Comparison of ENCODE assay signal across 8 cellular contexts in genomic region chr2:127701193-127701650, GRCh38. TPM values are rescaled to one million over a fixed set of nuclear protein-coding genes. Genes with fewer than 3 reads are reported as not detected.
A peak's percentile ranks its signal among the peaks of the same experiment; 100 is the strongest.
DNase-seq lines count a peak whose midpoint lies in the region; ATAC-seq, FAIRE-seq and TF ChIP-seq lines count a peak whose summit lies in the region.

TSS of gene SFT2D3 (plus strand) at chr2:127701497. CDS start at chr2:127701529, 32 bp downstream.

- no peaks in the 10 kb centered on the region for H3K4me1 ChIP-seq in BE2C

- FAIRE-seq in GM19239 (lab: Jason Lieb, UNC) = peak; percentile 90

- H3K36me3 ChIP-seq in BE2C = no peaks in the 10 kb centered on the region

- TF ChIP-seq CTCF in BE2C (IDR thresholded peaks at IDR 0.05; ENCODE audit: low read depth, low read length) = no peak

- H3K4me3 ChIP-seq in BE2C (ENCODE audit: low read depth, low read length) = peak within 1 kb of the TSS; percentile 63

- no peaks in the 10 kb centered on the region for H3K27me3 ChIP-seq in BE2C

- peak; percentile 86 for DNase-seq in BE2C
- peak; percentile 94 for DNase-seq in GM19239 (ENCODE audit: insufficient read length, low spot score)
- DNase-seq in NCI-H460 (ENCODE audit: extremely low read depth, low read depth) = peak; percentile 89
- peak; percentile 85 for DNase-seq in activated CD4-positive, alpha-beta T cell treated with anti-CD3 and anti-CD28 coated beads for 1 hour
- peak; percentile 93 for DNase-seq in cerebellum (ENCODE audit: low spot score)
- DNase-seq in kidney tubule cell (ENCODE audit: low spot score) = peak; percentile 95
- peak; percentile 86 for DNase-seq in stimulated activated CD4-positive, alpha-beta T cell treated with anti-CD3 and anti-CD28 coated beads, Interleukin-15, amount 100 ng/mL, for 48 hours (ENCODE audit: low read depth in 2 of 2)

- H3K9me3 ChIP-seq in BE2C = no peaks in the 10 kb centered on the region

- ATAC-seq in HG03439 (IDR thresholded peaks at IDR 0.05; ENCODE audit: unreplicated experiment) = peak; percentile 72

RNA-seq across cellular contexts. Expression of gene SFT2D3, which starts in this region (rescaled TPM):
- polyA plus RNA-seq in BE2C (2012; ENCODE audit: insufficient read depth, insufficient read length, low read depth) = 2.0 TPM
- 7.4 and 8.4 TPM in 2 replicates for total RNA-seq in NCI-H460 (2014; rRNA removed; shearing (Covaris generic))
- 8.7 and 11.6 TPM in 2 replicates for polyA plus RNA-seq in NCI-H460 (2014; cell fraction: nucleus; rRNA removed)
- total RNA-seq in cerebellum = 7.6 TPM

Comparison
In these comparisons a context has a peak if more than half of its experiments do, and no peak if none do; other contexts are left out.
1. Peak in every context shown above with its lines: DNase-seq, ATAC-seq and H3K4me3 ChIP-seq.